ENCODE assay signal across 19 cellular contexts in the genomic region with DNA sequence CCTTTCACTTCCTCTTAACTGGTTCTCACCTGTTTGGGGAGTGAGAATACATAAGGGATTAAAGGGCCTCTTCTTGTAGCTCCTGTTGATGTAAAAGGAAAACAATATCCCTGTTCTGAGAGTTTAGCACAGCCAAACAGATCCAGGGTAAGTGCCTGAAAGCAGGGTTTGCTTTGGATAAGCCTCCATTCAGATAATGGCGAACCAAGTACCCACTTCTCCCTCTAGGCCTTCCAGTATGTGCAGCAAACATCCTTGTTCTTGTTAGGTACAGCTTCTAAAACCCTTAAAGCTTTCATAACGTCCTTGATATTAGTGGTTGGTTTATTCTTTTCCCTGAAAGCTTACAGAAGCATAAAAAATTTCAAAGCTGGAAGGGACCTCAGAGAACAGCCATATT.
DNase-seq lines count a peak whose midpoint lies in the region; ATAC-seq and TF ChIP-seq lines count a peak whose summit lies in the region.
"Had no signal": no experiment of that assay in that cellular context is flagged by ENCODE, and none has a peak within 500 bp of the region (broad histone marks: within the 10 kb centered on the region; RNA-seq: fewer than 3 reads in every experiment).

No MANE protein-coding gene starts in this region.

- no peak for TF ChIP-seq POLR2A in heart left ventricle (IDR thresholded peaks at IDR 0.05)

- DNase-seq in right atrium auricular region (ENCODE audit: low spot score) (peak; percentile 9), heart left ventricle (no peak), ecto neural progenitor cell (ENCODE audit: low spot score) (peak; percentile 8), left lung (no peak), upper lobe of right lung (no peak), NCI-H2196 (lab: John Stamatoyannopoulos, UW; ENCODE audit: unreplicated experiment) (no peak)
- DNase-seq: AML-193; Caco-2; Calu3; CD4-positive, alpha-beta T cell; CD8-positive, alpha-beta T cell; DMS79 treated with DMSO at 0.1 percent for 48 hours; GF-D8 had no signal

- H3K4me3 ChIP-seq in right atrium auricular region (no peak overlapping the region), heart left ventricle (no peak overlapping the region), left lung (no peak overlapping the region), upper lobe of right lung (no peak overlapping the region)
- H3K4me3 ChIP-seq: A549; BLaER1 treated with 17β-estradiol and CSF1 and Interleukin-3, amounts not matched to agents 10 nM and 100 nM had no signal

- ATAC-seq in heart left ventricle, result no peak
- ATAC-seq in left lung, result peak; percentile 92
- ATAC-seq in upper lobe of right lung, result peak; percentile 76
- no peak for ATAC-seq in GM19035 (IDR thresholded peaks at IDR 0.05; ENCODE audit: unreplicated experiment)
- no peak for ATAC-seq in GM19397 (IDR thresholded peaks at IDR 0.05; ENCODE audit: unreplicated experiment)
- ATAC-seq: A549; CD8-positive, alpha-beta T cell had no signal

- no peaks in the 10 kb centered on the region for H3K27me3 ChIP-seq in right atrium auricular region
- H3K27me3 ChIP-seq in heart left ventricle, result no peaks in the 10 kb centered on the region
- no peaks in the 10 kb centered on the region for H3K27me3 ChIP-seq in left lung
- H3K27me3 ChIP-seq in upper lobe of right lung, result no peaks in the 10 kb centered on the region
- H3K27me3 ChIP-seq: BLaER1 treated with 17β-estradiol and CSF1 and Interleukin-3, amounts not matched to agents 10 nM and 100 nM had no signal

- H3K4me1 ChIP-seq in right atrium auricular region (no peaks in the 10 kb centered on the region), heart left ventricle (no peaks in the 10 kb centered on the region), left lung (no peaks in the 10 kb centered on the region), upper lobe of right lung (no peaks in the 10 kb centered on the region)
- H3K4me1 ChIP-seq: A549; BLaER1 treated with 17β-estradiol and CSF1 and Interleukin-3, amounts not matched to agents 10 nM and 100 nM; Caco-2 had no signal

- TF ChIP-seq CTCF in right atrium auricular region (IDR thresholded peaks at IDR 0.05) (no peak), heart left ventricle (IDR thresholded peaks at IDR 0.05) (no peak), left lung (IDR thresholded peaks at IDR 0.05) (no peak), upper lobe of right lung (IDR thresholded peaks at IDR 0.05) (no peak)

- H3K27ac ChIP-seq in right atrium auricular region, result no peak overlapping the region
- H3K27ac ChIP-seq in heart left ventricle, result no peak overlapping the region
- no peak overlapping the region for H3K27ac ChIP-seq in left lung
- no peak overlapping the region for H3K27ac ChIP-seq in upper lobe of right lung
- H3K27ac ChIP-seq: 22Rv1; A549; BLaER1 treated with 17β-estradiol and CSF1 and Interleukin-3, amounts not matched to agents 10 nM and 100 nM; C4-2B had no signal

- WGBS in heart left ventricle, 4 donors, result 54 to 69% (median 60%) methylated on average over 2 of the region's 2 CpGs

- intact Hi-C loops in heart left ventricle (cut with DNase I), result no loop called here
- intact Hi-C loops in left lung (cut with DNase I), result no loop called here
- intact Hi-C loops in upper lobe of right lung (cut with DNase I), result no loop called here

- H3K9me3 ChIP-seq in right atrium auricular region (no peaks in the 10 kb centered on the region), heart left ventricle (peaks cover 0 to 8% (median 0%) of the 10 kb centered on the region in 12 donors), left lung (peaks cover 0 to 2% of the 10 kb centered on the region in 2 donors), upper lobe of right lung (no peaks in the 10 kb centered on the region)
- H3K9me3 ChIP-seq: A549, Caco-2 had no signal

- no peaks in the 10 kb centered on the region for H3K36me3 ChIP-seq in right atrium auricular region
- no peaks in the 10 kb centered on the region for H3K36me3 ChIP-seq in heart left ventricle
- H3K36me3 ChIP-seq in left lung, result no peaks in the 10 kb centered on the region
- H3K36me3 ChIP-seq in upper lobe of right lung, result no peaks in the 10 kb centered on the region
- H3K36me3 ChIP-seq: BLaER1 treated with 17β-estradiol and CSF1 and Interleukin-3, amounts not matched to agents 10 nM and 100 nM had no signal

Comparison
In these comparisons a context has a peak if more than half of its experiments do, and no peak if none do; other contexts are left out.
1. DNase-seq: peak in right atrium auricular region (single experiment) and ecto neural progenitor cell (single experiment); none in heart left ventricle (0 of 5), left lung (0 of 2), upper lobe of right lung (single experiment) and NCI-H2196 (single experiment).
2. ATAC-seq: peak in left lung (single experiment) and upper lobe of right lung (single experiment); none in heart left ventricle (0 of 4), GM19035 (single experiment) and GM19397 (single experiment).